ENCODE assay signal across 1 cellular context in the genomic region with DNA sequence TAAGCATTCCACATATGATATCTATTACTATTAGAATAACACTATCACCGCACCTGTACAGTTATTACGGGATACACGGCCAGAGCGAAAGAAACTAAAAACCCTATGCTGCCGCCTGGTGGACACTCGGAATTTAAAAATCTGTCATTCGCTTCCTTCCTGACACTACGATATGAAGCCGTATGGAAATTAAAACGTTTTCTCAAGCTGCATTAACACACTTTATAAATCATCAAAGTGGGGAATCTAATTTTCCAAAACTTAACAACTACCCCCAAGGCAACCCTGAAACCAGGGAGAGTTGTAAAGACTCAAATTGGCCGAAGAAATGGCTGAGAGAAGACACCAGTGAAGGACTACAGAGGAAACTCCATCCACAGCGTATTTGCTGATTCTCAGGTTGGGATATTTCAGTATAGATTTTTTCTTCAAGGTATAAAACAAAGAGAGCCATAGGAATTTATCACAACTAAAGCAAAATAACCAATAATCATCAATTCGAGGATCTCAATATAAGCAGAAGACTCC.
TF ChIP-seq lines count a peak whose summit lies in the region.

No MANE protein-coding gene starts in this region.

TF ChIP-seq in HepG2, 621 proteins besides CTCF, POLR2A, EP300 and RAD21 (continued from another document):
- TF ChIP-seq GZF1 (CRISPR knock-in tag; IDR thresholded peaks at IDR 0.05) (peak; percentile 73; the same call in 1 of the 2 replicates), ATAD3A (CRISPR knock-in tag; IDR thresholded peaks at IDR 0.05) (no peak), SMC3 (IDR thresholded peaks at IDR 0.05; ENCODE audit: low read length) (peak; percentile 87), RFX3 (CRISPR knock-in tag; IDR thresholded peaks at IDR 0.05) (no peak), ZSCAN20 (CRISPR knock-in tag; IDR thresholded peaks at IDR 0.05; ENCODE audit: borderline replicate concordance) (no peak)
TF ChIP-seq in HepG2: peak in this region for 3.
